Comparison of ENCODE assay signal across 8 cellular contexts in the genomic region with DNA sequence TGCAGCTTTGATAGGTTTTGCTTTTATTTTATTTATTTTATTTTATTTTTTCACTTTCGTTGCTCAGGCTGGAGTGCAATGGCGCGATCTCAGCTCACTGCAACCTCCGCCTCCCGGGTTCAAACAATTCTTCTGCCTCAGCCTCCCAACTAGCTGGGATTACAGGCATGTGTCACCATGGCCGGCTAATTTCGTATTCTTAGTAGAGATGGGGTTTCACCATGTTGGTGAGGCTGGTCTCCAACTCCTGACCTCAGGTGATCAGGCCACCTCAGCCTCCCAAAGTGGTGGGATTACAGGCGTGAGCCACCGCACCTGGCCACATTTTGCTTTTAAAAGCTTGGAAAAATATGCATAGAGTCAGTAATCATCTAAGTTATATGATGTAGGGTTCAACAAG. TPM values are rescaled to one million over a fixed set of nuclear protein-coding genes. Genes with fewer than 3 reads are reported as not detected.
DNase-seq lines count a peak whose midpoint lies in the region; ATAC-seq, FAIRE-seq and TF ChIP-seq lines count a peak whose summit lies in the region.
"Not testable (repeated sequence)": the region's sequence is repeated elsewhere in the genome, so short reads cannot be mapped to it uniquely, and the experiment has no call there.

No MANE protein-coding gene starts in this region.

- H4K20me1 ChIP-seq in H9 (ENCODE audit: control insufficient read depth, insufficient read depth, insufficient read length); SK-N-SH (ENCODE audit: insufficient read depth): not testable (repeated sequence)

- H3K9me3 Mint-ChIP-seq in H9; activated naive CD4-positive, alpha-beta T cell treated with anti-CD3 and anti-CD28 coated beads for 36 hours; natural killer cell; stimulated activated effector memory CD8-positive, alpha-beta T cell treated with anti-CD3 and anti-CD28 coated beads, Interleukin-12 subunit alpha, Interleukin-12 subunit beta, amount 100 ng/mL, for 72 hours: not testable (repeated sequence)

- not testable (repeated sequence) for H2BK120ac ChIP-seq in H9 (ENCODE audit: low read depth, low read length, poor library complexity, severe bottlenecking)

- H3K9ac ChIP-seq in H9 (ENCODE audit: extremely low read depth, insufficient read length, low read length); SK-N-SH; duodenal mucosa (ENCODE audit: low read depth in 1 of 2, low read length in 2 of 2): not testable (repeated sequence)

- H3K4ac ChIP-seq in H9 (ENCODE audit: low read depth, low read length): not testable (repeated sequence)

- not testable (repeated sequence) for H3K23ac ChIP-seq in H9 (ENCODE audit: insufficient read length, low read depth, low read length)

- not testable (repeated sequence) for TF ChIP-seq EP300 in A549 (IDR thresholded peaks at IDR 0.05); SK-N-SH (IDR thresholded peaks at IDR 0.05; ENCODE audit: borderline replicate concordance in 1 of 2, low read depth in 1 of 2, low read length in 1 of 2)

- H3K23me2 ChIP-seq in H9 (ENCODE audit: insufficient read length, low read depth, low read length, poor library complexity, severe bottlenecking): peaks cover 14% of the 10 kb centered on the region

- H3K27ac ChIP-seq in A549; H9 (ENCODE audit: insufficient read length, low read depth, low read length); duodenal mucosa (ENCODE audit: low read depth, low read length): not testable (repeated sequence)
- H3K27ac ChIP-seq in SK-N-SH (ENCODE audit: low read depth in 2 of 2, low read length in 1 of 2): 0 out of 4 replicates have a peak overlapping the region, but pooled peaks of 1 of the 2 experiments have one; percentile 25
- H3K27ac ChIP-seq in right cardiac atrium (ENCODE audit: low read length): peak overlapping the region; percentile 42

- not testable (repeated sequence) for H2AK5ac ChIP-seq in H9 (ENCODE audit: insufficient read length, low read length)

- not testable (repeated sequence) for DNase-seq in A549 (ENCODE audit: low read depth in 1 of 2, low spot score in 1 of 2); H9; SK-N-SH; activated naive CD4-positive, alpha-beta T cell treated with anti-CD3 and anti-CD28 coated beads for 36 hours; right cardiac atrium; natural killer cell; stimulated activated effector memory CD8-positive, alpha-beta T cell treated with anti-CD3 and anti-CD28 coated beads, Interleukin-12 subunit alpha, Interleukin-12 subunit beta, amount 100 ng/mL, for 72 hours (ENCODE audit: low spot score in 2 of 2)

- H3K4me3 Mint-ChIP-seq in H9: peak overlapping the region; percentile 41 to 68; a peak in 4 of 5 replicates
- H3K4me3 Mint-ChIP-seq in activated naive CD4-positive, alpha-beta T cell treated with anti-CD3 and anti-CD28 coated beads for 36 hours: peak overlapping the region; percentile 72
- peak overlapping the region; percentile 81 for H3K4me3 Mint-ChIP-seq in natural killer cell
- peak overlapping the region; percentile 94 for H3K4me3 Mint-ChIP-seq in stimulated activated effector memory CD8-positive, alpha-beta T cell treated with anti-CD3 and anti-CD28 coated beads, Interleukin-12 subunit alpha, Interleukin-12 subunit beta, amount 100 ng/mL, for 72 hours

- not testable (repeated sequence) for H2AFZ ChIP-seq in H9 (ENCODE audit: low read length); SK-N-SH (ENCODE audit: low read depth)

- not testable (repeated sequence) for H4K8ac ChIP-seq in H9 (replicated peaks; ENCODE audit: insufficient read length, low read depth, low read length)

- not testable (repeated sequence) for H3K27me3 Mint-ChIP-seq in H9 (ENCODE audit: low read depth); activated naive CD4-positive, alpha-beta T cell treated with anti-CD3 and anti-CD28 coated beads for 36 hours (ENCODE audit: low read depth); natural killer cell (ENCODE audit: low read depth in 2 of 2)

- not testable (repeated sequence) for H2BK15ac ChIP-seq in H9 (ENCODE audit: low read depth, low read length)

- H4K91ac ChIP-seq in H9 (ENCODE audit: insufficient read length, low read depth, low read length): not testable (repeated sequence)

- not testable (repeated sequence) for TF ChIP-seq RAD21 in A549 (conservative IDR thresholded peaks at IDR 0.05 in 1 of 2, IDR thresholded peaks at IDR 0.05 in 1 of 2); SK-N-SH (IDR thresholded peaks at IDR 0.05; ENCODE audit: low read length)

- not testable (repeated sequence) for H3T11ph ChIP-seq in H9 (ENCODE audit: low read length)

- peaks cover 24% of the 10 kb centered on the region for H3F3A ChIP-seq in SK-N-SH (replicated peaks; ENCODE audit: insufficient read depth)

- POLR2A ChIA-PET in A549 (lab: Yijun Ruan, JAX); SK-N-SH (lab: Yijun Ruan, JAX): not testable (repeated sequence)

- H3K36me3 Mint-ChIP-seq in H9 (ENCODE audit: insufficient read depth in 1 of 3, low read depth in 3 of 3); activated naive CD4-positive, alpha-beta T cell treated with anti-CD3 and anti-CD28 coated beads for 36 hours (ENCODE audit: low read depth); natural killer cell: not testable (repeated sequence)
- peaks cover 16% of the 10 kb centered on the region for H3K36me3 Mint-ChIP-seq in stimulated activated effector memory CD8-positive, alpha-beta T cell treated with anti-CD3 and anti-CD28 coated beads, Interleukin-12 subunit alpha, Interleukin-12 subunit beta, amount 100 ng/mL, for 72 hours

- H3K9me2 ChIP-seq in SK-N-SH: not testable (repeated sequence)

- not testable (repeated sequence) for H3K79me1 ChIP-seq in H9 (ENCODE audit: insufficient read depth, low read depth, low read length, poor library complexity, severe bottlenecking)

- H2BK12ac ChIP-seq in H9 (ENCODE audit: insufficient read length, low read depth, low read length): not testable (repeated sequence)

- not testable (repeated sequence) for H3K14ac ChIP-seq in H9 (ENCODE audit: insufficient read depth, low read length)

- H3K36me3 ChIP-seq in SK-N-SH (replicated peaks in 1 of 2; ENCODE audit: control insufficient read depth in 1 of 2, insufficient read depth in 2 of 2, low read length in 1 of 2); duodenal mucosa (ENCODE audit: control insufficient read depth in 1 of 2, insufficient read depth in 2 of 2, low read length in 2 of 2): not testable (repeated sequence)

- H2BK5ac ChIP-seq in H9 (ENCODE audit: insufficient read length, low read length): not testable (repeated sequence)

- not testable (repeated sequence) for FAIRE-seq in A549 (lab: Jason Lieb, UNC)

- peak overlapping the region; percentile 78 for H3K4me2 ChIP-seq in A549
- H3K4me2 ChIP-seq in H9 (ENCODE audit: insufficient read depth, insufficient read length, low read length): not testable (repeated sequence)
- H3K4me2 ChIP-seq in SK-N-SH: peak overlapping the region; percentile 56; the same call in 1 of the 2 replicates

- peaks cover 51 to 54% of the 10 kb centered on the region in 2 experiments for H3K4me1 Mint-ChIP-seq in H9
- H3K4me1 Mint-ChIP-seq in activated naive CD4-positive, alpha-beta T cell treated with anti-CD3 and anti-CD28 coated beads for 36 hours (ENCODE audit: low read depth): peaks cover 60% of the 10 kb centered on the region
- H3K4me1 Mint-ChIP-seq in natural killer cell: peaks cover 78 to 86% of the 10 kb centered on the region in 2 donors
- H3K4me1 Mint-ChIP-seq in stimulated activated effector memory CD8-positive, alpha-beta T cell treated with anti-CD3 and anti-CD28 coated beads, Interleukin-12 subunit alpha, Interleukin-12 subunit beta, amount 100 ng/mL, for 72 hours: peaks cover 69% of the 10 kb centered on the region

- not testable (repeated sequence) for H3K4me3 ChIP-seq in A549; SK-N-SH (ENCODE audit: low read depth in 2 of 2, low read length in 1 of 2)
- H3K4me3 ChIP-seq in duodenal mucosa (ENCODE audit: low read depth in 1 of 2, low read length in 2 of 2) (peak overlapping the region; percentile 50 to 58), right cardiac atrium (ENCODE audit: low read length) (peak overlapping the region; percentile 48)

- H3K27ac Mint-ChIP-seq in H9; activated naive CD4-positive, alpha-beta T cell treated with anti-CD3 and anti-CD28 coated beads for 36 hours; stimulated activated effector memory CD8-positive, alpha-beta T cell treated with anti-CD3 and anti-CD28 coated beads, Interleukin-12 subunit alpha, Interleukin-12 subunit beta, amount 100 ng/mL, for 72 hours: not testable (repeated sequence)
- peak overlapping the region; percentile 68 to 81 for H3K27ac Mint-ChIP-seq in natural killer cell

- H3K79me2 ChIP-seq in H9 (ENCODE audit: insufficient read depth, low read length) (peaks cover 13% of the 10 kb centered on the region; the same call in 1 of the 2 replicates), SK-N-SH (ENCODE audit: insufficient read depth) (peaks cover 37% of the 10 kb centered on the region)

- not testable (repeated sequence) for TF ChIP-seq CTCF in A549 (IDR thresholded peaks at IDR 0.05); H9 (conservative IDR thresholded peaks at IDR 0.05); SK-N-SH (IDR thresholded peaks at IDR 0.05); natural killer cell (IDR thresholded peaks at IDR 0.05)

- not testable (repeated sequence) for H3K56ac ChIP-seq in H9 (ENCODE audit: insufficient read length, low read depth, low read length)

- WGBS in A549 (ENCODE audit: missing lambda C conversion rate): 92% methylated on average over 9 of the region's 9 CpGs
- WGBS in H9 (ENCODE audit: extremely low coverage, insufficient read length, low lambda C conversion rate): no CpG with 5 or more reads among the region's 9 CpGs
- 94% methylated on average over 9 of the region's 9 CpGs for WGBS in SK-N-SH (ENCODE audit: low lambda C conversion rate)
- 76% methylated on average over 9 of the region's 9 CpGs for WGBS in right cardiac atrium

- H3K18ac ChIP-seq in H9 (ENCODE audit: insufficient read length, low read depth, low read length): not testable (repeated sequence)

- H2BK20ac ChIP-seq in H9 (ENCODE audit: low read depth, low read length, poor library complexity, severe bottlenecking): not testable (repeated sequence)

- H4K5ac ChIP-seq in H9 (ENCODE audit: insufficient read length, low read depth, low read length): not testable (repeated sequence)

- not testable (repeated sequence) for TF ChIP-seq POLR2A in A549 (IDR thresholded peaks at IDR 0.05; ENCODE audit: low read length)

- not testable (repeated sequence) for ATAC-seq in A549; right cardiac atrium; natural killer cell; stimulated activated effector memory CD8-positive, alpha-beta T cell treated with anti-CD3 and anti-CD28 coated beads, Interleukin-12 subunit alpha, Interleukin-12 subunit beta, amount 100 ng/mL, for 72 hours

- H3K4me1 ChIP-seq in A549: peaks cover 50% of the 10 kb centered on the region
- not testable (repeated sequence) for H3K4me1 ChIP-seq in H9 (ENCODE audit: insufficient read depth, low read length); right cardiac atrium (ENCODE audit: control insufficient read depth, insufficient read depth, low read length)
- H3K4me1 ChIP-seq in SK-N-SH (ENCODE audit: control insufficient read depth in 1 of 2, insufficient read depth in 2 of 2, low read depth in 1 of 2, low read length in 1 of 2): peaks cover 12 to 32% of the 10 kb centered on the region in 2 experiments; a peak in 3 of 4 replicates
- H3K4me1 ChIP-seq in duodenal mucosa (ENCODE audit: control insufficient read depth in 1 of 2, insufficient read depth in 2 of 2, low read length in 2 of 2): peaks cover 40 to 52% of the 10 kb centered on the region in 2 donors

- not testable (repeated sequence) for H3K27me3 ChIP-seq in H9 (ENCODE audit: insufficient read depth, low read length); SK-N-SH (ENCODE audit: insufficient read depth); duodenal mucosa (ENCODE audit: control insufficient read depth in 1 of 2, insufficient read depth in 2 of 2, low read length in 2 of 2); right cardiac atrium (ENCODE audit: control insufficient read depth, insufficient read depth)

- not testable (repeated sequence) for H3K9me3 ChIP-seq in A549; H9 (ENCODE audit: control insufficient read depth, low read depth, low read length); SK-N-SH; duodenal mucosa (ENCODE audit: control insufficient read depth in 1 of 2, low read length in 2 of 2); right cardiac atrium (ENCODE audit: control insufficient read depth, low read length)

- intact Hi-C loops in activated naive CD4-positive, alpha-beta T cell treated with anti-CD3 and anti-CD28 coated beads for 36 hours (cut with micrococcal nuclease): loop anchor here (5.0 kb wide), 1 partner anchor 966 kb away; no protein-coding TSS in a partner anchor
- intact Hi-C loops in right cardiac atrium (cut with DNase I): loop anchor here in 3 of 4 donors (5.0 to 10.0 kb wide), 4 partner anchors 133 to 216 kb away; no protein-coding TSS in a partner anchor
- intact Hi-C loops in natural killer cell (cut with micrococcal nuclease): loop anchor here (5.0 kb wide), 1 partner anchor 156 kb away; no protein-coding TSS in a partner anchor

- CTCF ChIA-PET in A549 (lab: Yijun Ruan, JAX): interaction anchor here (0.9 to 3.4 kb wide), 4 partner anchors 24 to 217 kb away, joined by 3 to 30 read pairs (median 4); no protein-coding TSS in a partner anchor
- CTCF ChIA-PET in SK-N-SH (lab: Yijun Ruan, JAX): interaction anchor here (1.1 to 3.4 kb wide), 7 partner anchors 24 to 252 kb away, joined by 3 to 33 read pairs (median 6); a partner anchor contains a TSS
- CTCF ChIA-PET in activated naive CD4-positive, alpha-beta T cell treated with anti-CD3 and anti-CD28 coated beads for 36 hours (lab: Charles Lee): interaction anchor here (1.6 to 2.0 kb wide), 2 partner anchors 28 to 168 kb away, joined by 4 to 5 read pairs; no protein-coding TSS in a partner anchor

RNA-seq across cellular contexts. Expression of a gene that starts 2.8 kb away (rescaled TPM):
- polyA plus RNA-seq in A549 (2011; rRNA removed): 33.6 and 37.6 TPM in 2 replicates
- 9.7 and 12.0 TPM in 2 replicates for polyA plus RNA-seq in A549 (2012; cell fraction: cytosol; rRNA removed)
- polyA plus RNA-seq in A549 (2012; cell fraction: nucleus; rRNA removed): 6.1 and 6.4 TPM in 2 replicates
- 14.8 to 15.1 TPM (median 14.9 TPM) in 3 replicates for polyA plus RNA-seq in A549 (2017; fragmentation: RNase III; extraction: RNeasy Plus Mini Kit Qiagen cat#74134 plus additional on column Dnase treatment)
- polyA minus RNA-seq in A549 (2011; rRNA and poly(A)+ RNA removed): 6.8 and 7.9 TPM in 2 replicates
- 22.0 and 22.2 TPM in 2 replicates for total RNA-seq in H9 (2021)
- polyA plus RNA-seq in SK-N-SH (2012; rRNA removed): 5.4 and 6.1 TPM in 2 replicates
- polyA plus RNA-seq in SK-N-SH (2012; cell fraction: cytosol; rRNA removed): 7.9 and 8.7 TPM in 2 replicates
- polyA plus RNA-seq in SK-N-SH (2012; cell fraction: nucleus; rRNA removed): 3.9 and 6.1 TPM in 2 replicates
- total RNA-seq in activated naive CD4-positive, alpha-beta T cell treated with anti-CD3 and anti-CD28 coated beads for 36 hours: 10 to 100 TPM; 30.6 to 31.4 TPM
- total RNA-seq in right cardiac atrium: 10 to 100 TPM; 58.4 to 72.0 (median 61.3) TPM
- polyA plus RNA-seq in right cardiac atrium: 53.1 TPM
- total RNA-seq in natural killer cell: 10 to 100 TPM; 74.0 to 99.8 (median 86.4) TPM
